ENCODE assay signal across 8 cellular contexts in the genomic region with DNA sequence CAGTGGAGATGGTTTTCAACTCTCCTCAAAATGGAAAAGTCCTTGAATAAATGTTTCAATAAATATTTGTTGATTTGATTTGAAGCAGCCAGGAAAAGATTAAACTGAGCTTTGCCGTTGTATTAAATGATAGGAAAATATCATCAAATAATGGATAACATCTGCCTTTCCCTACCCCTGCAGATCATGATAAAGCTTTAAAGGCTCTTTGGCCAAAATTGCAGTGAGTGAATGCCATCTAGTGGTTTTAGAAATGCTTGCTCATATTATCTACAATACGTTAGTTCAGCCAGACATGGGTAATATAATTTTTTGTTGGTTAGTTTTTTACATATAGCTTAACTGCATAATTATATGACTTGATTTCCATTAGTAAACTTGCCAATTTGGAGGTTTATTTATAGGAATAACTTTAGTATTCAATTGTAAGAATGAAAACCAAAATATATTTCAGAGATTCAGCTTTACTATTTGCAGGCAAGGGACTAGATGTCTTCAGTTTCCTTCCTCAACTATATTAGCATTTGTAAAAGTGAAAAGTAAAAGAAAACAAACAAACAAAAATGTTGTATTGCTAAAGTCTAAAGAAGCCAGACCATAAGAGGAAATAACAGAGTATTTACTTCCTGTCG.
DNase-seq lines count a peak whose midpoint lies in the region; ATAC-seq and TF ChIP-seq lines count a peak whose summit lies in the region.

No MANE protein-coding gene starts in this region.

- H4K20me1 ChIP-seq in OCI-LY3 (ENCODE audit: insufficient read depth, low read length): no peaks in the 10 kb centered on the region

- DNase-seq in CD8-positive, alpha-beta T cell: no peak
- DNase-seq in HuH-7 (ENCODE audit: low spot score): peak; percentile 23
- DNase-seq in endodermal cell: no peak
- no peak for DNase-seq in neural crest cell (ENCODE audit: low read depth, low spot score)
- no peak for DNase-seq in cortex of kidney (lab: John Stamatoyannopoulos, UW)
- DNase-seq in activated T-helper 2 cell treated with anti-CD3 and anti-CD28 coated beads, Interferon-gamma antibody, Interleukin-2, Interleukin-4, amounts not matched to agents 10 μg/mL and 5 μg/mL and 100 μg/mL, durations not matched to agents 14 hours and 24 hours and 36 hours (ENCODE audit: low spot score): no peak

- WGBS in endodermal cell (ENCODE audit: insufficient coverage in 1 of 2, insufficient read length in 1 of 2), 2 experiments: 23% methylated on average over 2 of the region's 3 CpGs; no CpG with 5 or more reads in 1 of the 2 experiments

- H3K9ac ChIP-seq in OCI-LY3 (ENCODE audit: low read length) (no peak overlapping the region), endodermal cell (ENCODE audit: extremely low read depth, low read length, poor library complexity, severe bottlenecking) (no peak overlapping the region)

- no peak overlapping the region for H3K27ac Mint-ChIP-seq in CD8-positive, alpha-beta T cell
- H3K27ac Mint-ChIP-seq in endodermal cell: no peak overlapping the region
- no peak overlapping the region for H3K27ac Mint-ChIP-seq in neural crest cell (ENCODE audit: unreplicated experiment)
- H3K27ac Mint-ChIP-seq in activated T-helper 2 cell treated with anti-CD3 and anti-CD28 coated beads, Interferon-gamma antibody, Interleukin-2, Interleukin-4, amounts not matched to agents 10 μg/mL and 5 μg/mL and 100 μg/mL, durations not matched to agents 14 hours and 24 hours and 36 hours: no peak overlapping the region

- H3K27me3 ChIP-seq in CD8-positive, alpha-beta T cell (ENCODE audit: insufficient read depth, low read length): no peaks in the 10 kb centered on the region
- no peaks in the 10 kb centered on the region; the same call in 1 of the 2 replicates for H3K27me3 ChIP-seq in OCI-LY3 (ENCODE audit: low read depth, low read length)
- no peaks in the 10 kb centered on the region for H3K27me3 ChIP-seq in endodermal cell (ENCODE audit: control insufficient read depth, insufficient read depth, low read length, poor library complexity, severe bottlenecking)

- H3K79me2 ChIP-seq in OCI-LY3 (ENCODE audit: low read length): no peaks in the 10 kb centered on the region

- POLR2A ChIA-PET in CD8-positive, alpha-beta T cell (lab: Charles Lee): no interaction called here

- CTCF ChIA-PET in CD8-positive, alpha-beta T cell (lab: Charles Lee): interaction anchor here (1.5 kb wide), 2 partner anchors 9 to 1253 kb away, joined by 3 to 4 read pairs; no protein-coding TSS in a partner anchor

- no peak for ATAC-seq in CD8-positive, alpha-beta T cell
- ATAC-seq in GM18907 (IDR thresholded peaks at IDR 0.05; ENCODE audit: unreplicated experiment): peak; percentile 74

- no peak overlapping the region for H2AFZ ChIP-seq in OCI-LY3 (ENCODE audit: low read depth, low read length)

- no peaks in the 10 kb centered on the region for H3K36me3 Mint-ChIP-seq in CD8-positive, alpha-beta T cell
- H3K36me3 Mint-ChIP-seq in endodermal cell (ENCODE audit: low read depth) (no peaks in the 10 kb centered on the region), neural crest cell (ENCODE audit: low read depth) (no peaks in the 10 kb centered on the region)
- H3K36me3 Mint-ChIP-seq in activated T-helper 2 cell treated with anti-CD3 and anti-CD28 coated beads, Interferon-gamma antibody, Interleukin-2, Interleukin-4, amounts not matched to agents 10 μg/mL and 5 μg/mL and 100 μg/mL, durations not matched to agents 14 hours and 24 hours and 36 hours (ENCODE audit: low read depth): no peaks in the 10 kb centered on the region

- no peaks in the 10 kb centered on the region for H3K36me3 ChIP-seq in CD8-positive, alpha-beta T cell (ENCODE audit: insufficient read depth, low read length)
- H3K36me3 ChIP-seq in OCI-LY3 (replicated peaks; ENCODE audit: low read depth, low read length) (no peaks in the 10 kb centered on the region), endodermal cell (ENCODE audit: control insufficient read depth, insufficient read depth, low read length) (no peaks in the 10 kb centered on the region)

- no peak overlapping the region for H3K4me3 ChIP-seq in CD8-positive, alpha-beta T cell (ENCODE audit: low read depth, low read length)
- no peak overlapping the region for H3K4me3 ChIP-seq in OCI-LY3 (ENCODE audit: low read length)
- H3K4me3 ChIP-seq in endodermal cell (ENCODE audit: low read length): no peak overlapping the region

- H3K9me3 Mint-ChIP-seq in CD8-positive, alpha-beta T cell: no peaks in the 10 kb centered on the region
- no peaks in the 10 kb centered on the region for H3K9me3 Mint-ChIP-seq in endodermal cell
- no peaks in the 10 kb centered on the region for H3K9me3 Mint-ChIP-seq in neural crest cell
- H3K9me3 Mint-ChIP-seq in activated T-helper 2 cell treated with anti-CD3 and anti-CD28 coated beads, Interferon-gamma antibody, Interleukin-2, Interleukin-4, amounts not matched to agents 10 μg/mL and 5 μg/mL and 100 μg/mL, durations not matched to agents 14 hours and 24 hours and 36 hours: no peaks in the 10 kb centered on the region

- H3K27me3 Mint-ChIP-seq in CD8-positive, alpha-beta T cell (ENCODE audit: low read depth): no peaks in the 10 kb centered on the region
- H3K27me3 Mint-ChIP-seq in endodermal cell (ENCODE audit: insufficient read depth) (no peaks in the 10 kb centered on the region), neural crest cell (ENCODE audit: low read depth) (peaks cover 29% of the 10 kb centered on the region)
- H3K27me3 Mint-ChIP-seq in activated T-helper 2 cell treated with anti-CD3 and anti-CD28 coated beads, Interferon-gamma antibody, Interleukin-2, Interleukin-4, amounts not matched to agents 10 μg/mL and 5 μg/mL and 100 μg/mL, durations not matched to agents 14 hours and 24 hours and 36 hours (ENCODE audit: low read depth): no peaks in the 10 kb centered on the region

- peak; percentile 64 for TF ChIP-seq CTCF in CD8-positive, alpha-beta T cell (IDR thresholded peaks at IDR 0.05)
- TF ChIP-seq CTCF in OCI-LY3 (IDR thresholded peaks at IDR 0.05; ENCODE audit: low read depth, low read length) (peak; percentile 62), endodermal cell (conservative IDR thresholded peaks at IDR 0.05) (peak; percentile 85), neural crest cell (conservative IDR thresholded peaks at IDR 0.05) (peak; percentile 90)

- H3K4me2 ChIP-seq in OCI-LY3 (ENCODE audit: low read length): no peak overlapping the region

- H3K9me3 ChIP-seq in CD8-positive, alpha-beta T cell (ENCODE audit: low read length): no peaks in the 10 kb centered on the region
- no peaks in the 10 kb centered on the region for H3K9me3 ChIP-seq in OCI-LY3 (ENCODE audit: insufficient read depth, low read length)
- no peaks in the 10 kb centered on the region for H3K9me3 ChIP-seq in endodermal cell (ENCODE audit: control insufficient read depth, low read length)

- no peaks in the 10 kb centered on the region for H3K4me1 Mint-ChIP-seq in CD8-positive, alpha-beta T cell (ENCODE audit: low read depth)
- H3K4me1 Mint-ChIP-seq in endodermal cell (peaks cover 17% of the 10 kb centered on the region), neural crest cell (no peaks in the 10 kb centered on the region)
- no peaks in the 10 kb centered on the region for H3K4me1 Mint-ChIP-seq in activated T-helper 2 cell treated with anti-CD3 and anti-CD28 coated beads, Interferon-gamma antibody, Interleukin-2, Interleukin-4, amounts not matched to agents 10 μg/mL and 5 μg/mL and 100 μg/mL, durations not matched to agents 14 hours and 24 hours and 36 hours (ENCODE audit: low read depth)

- no peak overlapping the region for H3K27ac ChIP-seq in CD8-positive, alpha-beta T cell (ENCODE audit: low read depth, low read length)
- no peak overlapping the region for H3K27ac ChIP-seq in OCI-LY3 (ENCODE audit: low read length)
- H3K27ac ChIP-seq in endodermal cell (ENCODE audit: low read depth, low read length): no peak overlapping the region

- H3K4me3 Mint-ChIP-seq in CD8-positive, alpha-beta T cell: no peak overlapping the region
- no peak overlapping the region for H3K4me3 Mint-ChIP-seq in endodermal cell
- H3K4me3 Mint-ChIP-seq in neural crest cell: no peak overlapping the region
- no peak overlapping the region for H3K4me3 Mint-ChIP-seq in activated T-helper 2 cell treated with anti-CD3 and anti-CD28 coated beads, Interferon-gamma antibody, Interleukin-2, Interleukin-4, amounts not matched to agents 10 μg/mL and 5 μg/mL and 100 μg/mL, durations not matched to agents 14 hours and 24 hours and 36 hours (ENCODE audit: low read depth)

- intact Hi-C loops in CD8-positive, alpha-beta T cell (cut with DNase I, micrococcal nuclease): loop anchor here (2.0 to 5.0 kb wide), 3 partner anchors 1254 to 1331 kb away; no protein-coding TSS in a partner anchor
- intact Hi-C loops in activated T-helper 2 cell treated with anti-CD3 and anti-CD28 coated beads, Interferon-gamma antibody, Interleukin-2, Interleukin-4, amounts not matched to agents 10 μg/mL and 5 μg/mL and 100 μg/mL, durations not matched to agents 14 hours and 24 hours and 36 hours (cut with micrococcal nuclease): no loop called here

- no peaks in the 10 kb centered on the region for H3K4me1 ChIP-seq in CD8-positive, alpha-beta T cell (ENCODE audit: insufficient read depth, low read length)
- H3K4me1 ChIP-seq in OCI-LY3 (ENCODE audit: low read length) (no peaks in the 10 kb centered on the region), endodermal cell (ENCODE audit: control insufficient read depth, insufficient read depth, low read length) (peaks cover 10% of the 10 kb centered on the region)
